In the genomic region with DNA sequence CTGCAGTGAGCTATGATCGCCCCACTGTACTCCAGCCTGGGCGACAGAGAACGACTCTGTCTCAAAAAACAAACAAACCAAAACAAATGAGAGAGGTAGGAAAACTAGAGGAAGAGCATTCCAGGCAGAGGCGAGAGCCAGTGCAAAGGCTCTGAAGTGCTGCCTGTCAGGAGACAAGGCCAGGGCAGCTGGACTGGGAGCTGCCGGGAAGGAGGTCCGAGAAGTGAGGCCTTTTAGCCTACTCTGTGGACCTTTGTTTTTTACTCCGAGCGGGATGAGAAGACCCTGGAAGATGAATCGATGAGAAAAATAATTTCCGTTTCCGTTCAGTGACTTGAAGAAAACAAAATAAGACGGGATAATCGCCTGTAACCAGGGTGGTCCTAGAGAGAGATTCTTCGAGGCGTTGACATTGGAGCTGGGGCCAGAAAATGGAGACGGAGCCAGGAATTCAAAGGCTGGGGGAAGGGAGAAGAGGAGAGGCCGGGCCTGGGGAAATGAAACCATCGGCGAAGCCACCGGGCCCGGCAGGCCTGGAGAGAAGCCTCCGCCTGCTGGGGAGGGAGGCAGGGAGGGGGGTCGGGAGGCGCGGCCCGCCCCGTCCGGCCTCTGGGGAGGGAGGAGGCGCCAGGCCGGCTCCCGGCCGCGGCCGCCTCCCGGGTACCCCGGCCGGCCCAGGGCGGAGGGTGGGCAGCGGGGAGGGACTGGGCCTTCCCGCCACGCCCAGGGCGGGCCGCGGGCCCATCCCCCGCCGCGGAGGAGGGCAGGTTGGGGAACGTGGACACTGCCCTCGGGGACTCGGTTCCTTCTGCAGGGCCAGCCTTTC, we compare ENCODE assay signal across 8 cellular contexts. TPM values are rescaled to one million over a fixed set of nuclear protein-coding genes. Genes with fewer than 3 reads are reported as not detected.
DNase-seq lines count a peak whose midpoint lies in the region; ATAC-seq and TF ChIP-seq lines count a peak whose summit lies in the region.

No MANE protein-coding gene starts in this region.

- intact Hi-C loops in activated CD8-positive, alpha-beta T cell treated with anti-CD3 and anti-CD28 coated beads for 36 hours (cut with micrococcal nuclease), result no loop called here

- H3K4me1 ChIP-seq in effector memory CD4-positive, alpha-beta T cell (ENCODE audit: control insufficient read depth, insufficient read depth, low read length, poor library complexity, severe bottlenecking), result peaks cover 5% of the 10 kb centered on the region
- H3K4me1 ChIP-seq in lung (ENCODE audit: control insufficient read depth in 2 of 2, insufficient read depth in 2 of 2, low read length in 2 of 2), result no peaks in the 10 kb centered on the region

- peak overlapping the region; percentile 62 for H3K27ac ChIP-seq in effector memory CD4-positive, alpha-beta T cell (ENCODE audit: insufficient read depth, low read length, poor library complexity, severe bottlenecking)
- peak overlapping the region; percentile 95 to 98 for H3K27ac ChIP-seq in lung (ENCODE audit: low read depth in 1 of 2, low read length in 1 of 2)

- peak overlapping the region; percentile 50 for H3K4me3 ChIP-seq in effector memory CD4-positive, alpha-beta T cell (ENCODE audit: insufficient read depth, low read depth, low read length, poor library complexity, severe bottlenecking)
- H3K4me3 ChIP-seq in lung, result peak overlapping the region; percentile 19

- no peaks in the 10 kb centered on the region for H3K36me3 ChIP-seq in effector memory CD4-positive, alpha-beta T cell (ENCODE audit: control insufficient read depth, insufficient read depth, low read length)
- no peaks in the 10 kb centered on the region for H3K36me3 ChIP-seq in lung (ENCODE audit: control insufficient read depth in 2 of 2, insufficient read depth in 2 of 2, low read length in 2 of 2)

- peak; percentile 47 for ATAC-seq in HG03139 (IDR thresholded peaks at IDR 0.05; ENCODE audit: unreplicated experiment)
- ATAC-seq in activated CD8-positive, alpha-beta T cell treated with anti-CD3 and anti-CD28 coated beads for 36 hours, result peak; percentile 88
- ATAC-seq in lung (ENCODE audit: insufficient read depth, low FRiP score), result peak; percentile 98
- no peak for ATAC-seq in GM21528 (IDR thresholded peaks at IDR 0.05; ENCODE audit: low FRiP score, unreplicated experiment)

- POLR2A ChIA-PET in activated CD8-positive, alpha-beta T cell treated with anti-CD3 and anti-CD28 coated beads for 36 hours (lab: Charles Lee), result interaction anchor here (0.7 to 1.8 kb wide), 6 partner anchors 7 to 463 kb away, joined by 3 to 7 read pairs (median 3); partner anchors contain the start of genes PSMC4 and SERTAD1

- CTCF ChIA-PET in activated CD8-positive, alpha-beta T cell treated with anti-CD3 and anti-CD28 coated beads for 36 hours (lab: Charles Lee), result interaction anchor here (0.7 to 3.4 kb wide), 3 partner anchors 9 to 641 kb away, joined by 3 to 22 read pairs (median 3); no protein-coding TSS in a partner anchor

- H3K27me3 Mint-ChIP-seq in activated CD8-positive, alpha-beta T cell treated with anti-CD3 and anti-CD28 coated beads for 36 hours, result no peaks in the 10 kb centered on the region

- H3K27me3 ChIP-seq in effector memory CD4-positive, alpha-beta T cell (replicated peaks; ENCODE audit: control insufficient read depth, insufficient read depth, low read length, poor library complexity, severe bottlenecking), result no peaks in the 10 kb centered on the region
- H3K27me3 ChIP-seq in lung (ENCODE audit: control insufficient read depth, insufficient read depth), result no peaks in the 10 kb centered on the region

- peak overlapping the region; percentile 76 for H3K4me3 Mint-ChIP-seq in activated CD8-positive, alpha-beta T cell treated with anti-CD3 and anti-CD28 coated beads for 36 hours

- H3K9me3 Mint-ChIP-seq in activated CD8-positive, alpha-beta T cell treated with anti-CD3 and anti-CD28 coated beads for 36 hours, result no peaks in the 10 kb centered on the region

- 2% methylated on average over 46 to 50 of the region's 50 CpGs for WGBS in lung, 2 donors

- H3K27ac Mint-ChIP-seq in activated CD8-positive, alpha-beta T cell treated with anti-CD3 and anti-CD28 coated beads for 36 hours, result peak overlapping the region; percentile 88

- H3K36me3 Mint-ChIP-seq in activated CD8-positive, alpha-beta T cell treated with anti-CD3 and anti-CD28 coated beads for 36 hours (ENCODE audit: low read depth), result no peaks in the 10 kb centered on the region

- no peak for TF ChIP-seq CTCF in activated CD8-positive, alpha-beta T cell treated with anti-CD3 and anti-CD28 coated beads for 36 hours (IDR thresholded peaks at IDR 0.05)
- TF ChIP-seq CTCF in lung (IDR thresholded peaks at IDR 0.05; ENCODE audit: control extremely low read depth, extremely low read depth), result no peak

- peaks cover 10% of the 10 kb centered on the region for H3K4me1 Mint-ChIP-seq in activated CD8-positive, alpha-beta T cell treated with anti-CD3 and anti-CD28 coated beads for 36 hours (ENCODE audit: low read depth)

- peak; percentile 89 for DNase-seq in GM04504 (ENCODE audit: low read depth)
- peak; percentile 92 for DNase-seq in NCI-H748 (lab: John Stamatoyannopoulos, UW; ENCODE audit: unreplicated experiment)
- peak; percentile 49 for DNase-seq in activated CD8-positive, alpha-beta T cell treated with anti-CD3 and anti-CD28 coated beads for 36 hours
- peak; percentile 26 to 43 (median 35) for DNase-seq in effector memory CD4-positive, alpha-beta T cell
- peak; percentile 87 for DNase-seq in lung (ENCODE audit: low spot score)
- peak; percentile 36 for DNase-seq in stimulated activated CD8-positive, alpha-beta memory T cell treated with anti-CD3 and anti-CD28 coated beads, Interleukin-12 subunit alpha, Interleukin-12 subunit beta, amount 100 ng/mL, for 4 hours (ENCODE audit: low read depth)

- H3K9me3 ChIP-seq in effector memory CD4-positive, alpha-beta T cell (ENCODE audit: control insufficient read depth, low read length), result no peaks in the 10 kb centered on the region
- no peaks in the 10 kb centered on the region for H3K9me3 ChIP-seq in lung (ENCODE audit: control insufficient read depth in 2 of 2, insufficient read depth in 1 of 2, low read length in 1 of 2)

RNA-seq across cellular contexts. Expression of gene SERTAD1, which starts 7.8 kb away (rescaled TPM):
- 10 to 100 TPM; 15.5 to 17.2 TPM for total RNA-seq in activated CD8-positive, alpha-beta T cell treated with anti-CD3 and anti-CD28 coated beads for 36 hours
- 10 to 100 TPM; 10.8 to 25.1 TPM for total RNA-seq in lung
- polyA plus RNA-seq in lung, result 10 to 100 TPM; 23.3 to 37.9 TPM

RNA-seq across cellular contexts. Expression of gene SERTAD3, which starts 10.5 kb away (rescaled TPM):
- 10 to 100 TPM in 1 of 2 experiments, 1 to 10 TPM in 1; 8.8 to 11.2 TPM for total RNA-seq in activated CD8-positive, alpha-beta T cell treated with anti-CD3 and anti-CD28 coated beads for 36 hours
- 10 to 100 TPM; 33.0 to 37.5 TPM for total RNA-seq in lung
- polyA plus RNA-seq in lung, result 10 to 100 TPM; 28.9 to 34.6 TPM

RNA-seq across cellular contexts. Expression of gene PRX, which starts 20.4 kb away (rescaled TPM):
- total RNA-seq in activated CD8-positive, alpha-beta T cell treated with anti-CD3 and anti-CD28 coated beads for 36 hours, result 1 to 10 TPM; 1.2 TPM
- total RNA-seq in lung, result 10 to 100 TPM; 25.6 to 43.8 TPM
- 10 to 100 TPM; 16.9 to 30.1 TPM for polyA plus RNA-seq in lung

RNA-seq across cellular contexts. Expression of gene BLVRB, which starts 31.9 kb away (rescaled TPM):
- total RNA-seq in activated CD8-positive, alpha-beta T cell treated with anti-CD3 and anti-CD28 coated beads for 36 hours, result 10 to 100 TPM; 21.2 to 21.7 TPM
- total RNA-seq in lung, result 100 to 1,000 TPM; 135 to 190 TPM
- 100 to 1,000 TPM; 331 to 413 TPM for polyA plus RNA-seq in lung

RNA-seq across cellular contexts. Expression of gene SPTBN4, which starts 33.2 kb away (rescaled TPM):
- 1 to 10 TPM; 1.3 to 2.3 TPM for total RNA-seq in activated CD8-positive, alpha-beta T cell treated with anti-CD3 and anti-CD28 coated beads for 36 hours
- total RNA-seq in lung, result under 1 TPM; 0.68 to 0.80 TPM
- under 1 TPM; 0.58 to 0.75 TPM for polyA plus RNA-seq in lung

Comparison
In these comparisons a context has a peak if more than half of its experiments do, and no peak if none do; other contexts are left out.
1. DNase-seq: peak in every context shown above with its lines; median percentile 92 in NCI-H748; 89 in GM04504; 87 in lung; 49 in activated CD8-positive, alpha-beta T cell treated with anti-CD3 and anti-CD28 coated beads for 36 hours; 36 in stimulated activated CD8-positive, alpha-beta memory T cell treated with anti-CD3 and anti-CD28 coated beads, Interleukin-12 subunit alpha, Interleukin-12 subunit beta, amount 100 ng/mL, for 4 hours; 35 in effector memory CD4-positive, alpha-beta T cell.
2. RNA of gene PRX, which starts 20.4 kb away (total RNA-seq): 25.6 to 43.8 TPM in lung; 1.2 TPM in activated CD8-positive, alpha-beta T cell treated with anti-CD3 and anti-CD28 coated beads for 36 hours; every median in the first group is over 10 times any median in the second.